21 cellular contexts compared by ENCODE assay signal in genomic region chr16:80507538-80507937, GRCh38. TPM values are rescaled to one million over a fixed set of nuclear protein-coding genes. Genes with fewer than 3 reads are reported as not detected.
"Had no signal": no experiment of that assay in that cellular context is flagged by ENCODE, and none has a peak within 500 bp of the region (broad histone marks: within the 10 kb centered on the region; RNA-seq: fewer than 3 reads in every experiment).

No MANE protein-coding gene starts in this region.

- H3K27ac Mint-ChIP-seq: activated CD4-positive, alpha-beta T cell treated with anti-CD3 and anti-CD28 coated beads, Interleukin-2, amount 10 ng/mL, durations not matched to agents 7 days and 5 days; activated CD8-positive, alpha-beta T cell treated with anti-CD3 and anti-CD28 coated beads, Interleukin-2, amount 10 ng/mL, durations not matched to agents 7 days and 5 days; activated naive CD4-positive, alpha-beta T cell treated with anti-CD3 and anti-CD28 coated beads for 36 hours; activated naive CD8-positive, alpha-beta T cell treated with anti-CD3 and anti-CD28 coated beads, Interleukin-2, amount 50 U/mL, for 24 hours; activated T-cell treated with anti-CD3 and anti-CD28 coated beads, Interleukin-2, amount 50 U/mL, for 24 hours; natural killer cell treated with Interleukin-12 subunit alpha and Interleukin-12 subunit beta and Interleukin-15 and Interleukin-18, amount 100 ng/mL, for 72 hours; T-helper 1 cell treated with Interleukin-12 subunit alpha and Interleukin-12 subunit beta and Interleukin-4 antibody, amounts not matched to agents 30 μg/mL and 1 μg/mL, for 36 hours; type B pancreatic cell had no signal

- H3K9me3 Mint-ChIP-seq: activated CD4-positive, alpha-beta T cell treated with anti-CD3 and anti-CD28 coated beads, Interleukin-2, amount 10 ng/mL, durations not matched to agents 7 days and 5 days; natural killer cell treated with Interleukin-12 subunit alpha and Interleukin-12 subunit beta and Interleukin-15 and Interleukin-18, amount 100 ng/mL, for 72 hours; type B pancreatic cell had no signal

- H3K4me3 Mint-ChIP-seq: activated CD4-positive, alpha-beta T cell treated with anti-CD3 and anti-CD28 coated beads, Interleukin-2, amount 10 ng/mL, durations not matched to agents 7 days and 5 days; activated CD8-positive, alpha-beta T cell treated with anti-CD3 and anti-CD28 coated beads, Interleukin-2, amount 10 ng/mL, durations not matched to agents 7 days and 5 days; activated naive CD4-positive, alpha-beta T cell treated with anti-CD3 and anti-CD28 coated beads for 36 hours; activated naive CD8-positive, alpha-beta T cell treated with anti-CD3 and anti-CD28 coated beads, Interleukin-2, amount 50 U/mL, for 24 hours; activated T-cell treated with anti-CD3 and anti-CD28 coated beads, Interleukin-2, amount 50 U/mL, for 24 hours; natural killer cell treated with Interleukin-12 subunit alpha and Interleukin-12 subunit beta and Interleukin-15 and Interleukin-18, amount 100 ng/mL, for 72 hours; stimulated activated naive CD8-positive, alpha-beta T cell treated with anti-CD3 and anti-CD28 coated beads, Interleukin-15, amount 100 ng/mL, for 72 hours; T-helper 1 cell treated with Interleukin-12 subunit alpha and Interleukin-12 subunit beta and Interleukin-4 antibody, amounts not matched to agents 30 μg/mL and 1 μg/mL, for 36 hours; type B pancreatic cell had no signal

- DNase-seq: activated CD4-positive, alpha-beta T cell treated with anti-CD3 and anti-CD28 coated beads, Interleukin-2, amount 10 ng/mL, durations not matched to agents 7 days and 5 days; activated CD8-positive, alpha-beta T cell treated with anti-CD3 and anti-CD28 coated beads, Interleukin-2, amount 10 ng/mL, durations not matched to agents 7 days and 5 days; activated naive CD4-positive, alpha-beta T cell treated with anti-CD3 and anti-CD28 coated beads for 36 hours; activated naive CD8-positive, alpha-beta T cell treated with anti-CD3 and anti-CD28 coated beads, Interleukin-2, amount 50 U/mL, for 24 hours; activated T-cell treated with anti-CD3 and anti-CD28 coated beads, Interleukin-2, amount 50 U/mL, for 24 hours; effector CD4-positive, alpha-beta T cell; retina; SJCRH30; small intestine; stimulated activated CD4-positive, alpha-beta T cell treated with anti-CD3 and anti-CD28 coated beads, Interleukin-4, amount 100 ng/mL, for 1 hour; stimulated activated naive CD8-positive, alpha-beta T cell treated with anti-CD3 and anti-CD28 coated beads, Interleukin-15, amount 100 ng/mL, for 72 hours had no signal

- H3K4me3 ChIP-seq: ascending aorta, pancreas, SJCRH30 had no signal

- H3K4me1 ChIP-seq: ascending aorta, pancreas, SJCRH30 had no signal

- H3K9me3 ChIP-seq: ascending aorta, neutrophil, pancreas, SJCRH30 had no signal

- H3K27ac ChIP-seq: ascending aorta, neutrophil, pancreas, SJCRH30 had no signal

- H3K4me1 Mint-ChIP-seq: activated naive CD8-positive, alpha-beta T cell treated with anti-CD3 and anti-CD28 coated beads, Interleukin-2, amount 50 U/mL, for 24 hours had no signal

- H3K27me3 ChIP-seq: ascending aorta, neutrophil, pancreas, SJCRH30 had no signal

- H3K36me3 ChIP-seq: ascending aorta, neutrophil, pancreas, SJCRH30 had no signal

- ATAC-seq: activated CD8-positive, alpha-beta T cell treated with anti-CD3 and anti-CD28 coated beads, Interleukin-2, amount 10 ng/mL, durations not matched to agents 7 days and 5 days; activated naive CD8-positive, alpha-beta T cell treated with anti-CD3 and anti-CD28 coated beads, Interleukin-2, amount 50 U/mL, for 24 hours; natural killer cell treated with Interleukin-12 subunit alpha and Interleukin-12 subunit beta and Interleukin-15 and Interleukin-18, amount 100 ng/mL, for 72 hours; stimulated activated naive CD8-positive, alpha-beta T cell treated with anti-CD3 and anti-CD28 coated beads, Interleukin-15, amount 100 ng/mL, for 72 hours had no signal

- H3K36me3 Mint-ChIP-seq: type B pancreatic cell had no signal

RNA-seq across cellular contexts. Expression of gene DYNLRB2, which starts 33.3 kb away (rescaled TPM):
- total RNA-seq: activated CD8-positive, alpha-beta T cell treated with anti-CD3 and anti-CD28 coated beads, Interleukin-2, amount 10 ng/mL, durations not matched to agents 7 days and 5 days; activated naive CD4-positive, alpha-beta T cell treated with anti-CD3 and anti-CD28 coated beads for 36 hours; ascending aorta; bronchial epithelial cell; kidney epithelial cell; liver; mesenteric fat pad; natural killer cell treated with Interleukin-12 subunit alpha and Interleukin-12 subunit beta and Interleukin-15 and Interleukin-18, amount 100 ng/mL, for 72 hours; SJCRH30 had no signal
